ENCODE assay signal across 26 cellular contexts in the genomic region with DNA sequence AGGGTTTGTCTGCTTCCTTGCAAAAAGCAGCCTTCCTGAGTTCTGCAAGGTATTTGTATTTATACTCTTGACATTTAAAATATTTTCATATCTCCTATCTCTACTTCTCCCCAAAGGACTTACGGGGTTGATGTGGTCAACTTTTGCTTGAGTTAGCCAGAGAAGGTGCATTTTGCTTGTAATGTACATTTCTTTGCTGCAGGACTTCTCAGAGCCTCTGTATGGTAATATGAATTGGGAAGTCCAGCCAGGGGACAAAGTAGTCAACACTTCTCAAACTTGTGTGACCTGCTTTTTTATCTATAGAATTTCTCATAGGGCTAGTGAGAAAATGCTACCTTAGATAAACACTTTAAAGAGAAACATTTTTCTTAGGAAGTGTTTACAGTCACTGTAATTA.
"Had no signal": no experiment of that assay in that cellular context is flagged by ENCODE, and none has a peak within 500 bp of the region (broad histone marks: within the 10 kb centered on the region; RNA-seq: fewer than 3 reads in every experiment).

No MANE protein-coding gene starts in this region.

- DNase-seq: colonic mucosa; cortex of kidney; dermis blood vessel endothelial cell; dorsolateral prefrontal cortex; effector CD4-positive, alpha-beta T cell; effector CD8-positive, alpha-beta T cell; effector memory CD4-positive, alpha-beta T cell; effector memory CD8-positive, alpha-beta T cell; endodermal cell; erythroblast; esophagus squamous epithelium; foreskin fibroblast; foreskin keratinocyte; foreskin melanocyte; gastrocnemius medialis; glutamatergic neuron; heart left ventricle; heart right ventricle had no signal

- H3K27ac ChIP-seq: colonic mucosa, coronary artery, dorsolateral prefrontal cortex, epithelial cell of prostate, esophagus muscularis mucosa, esophagus squamous epithelium, foreskin keratinocyte, gastrocnemius medialis, gastroesophageal sphincter, heart left ventricle, heart right ventricle had no signal

- H3K27me3 ChIP-seq: colonic mucosa, dorsolateral prefrontal cortex, esophagus muscularis mucosa, esophagus squamous epithelium, gastrocnemius medialis, gastroesophageal sphincter, heart left ventricle, heart right ventricle had no signal

- H3K9me3 ChIP-seq: colonic mucosa, esophagus muscularis mucosa, gastrocnemius medialis had no signal

- FAIRE-seq: colon, endothelial cell of umbilical vein, frontal cortex had no signal

- ATAC-seq: effector memory CD8-positive, alpha-beta T cell; esophagus mucosa; foreskin keratinocyte; gastrocnemius medialis; gastroesophageal sphincter; heart left ventricle; heart right ventricle had no signal

- H3K36me3 ChIP-seq: colonic mucosa, esophagus muscularis mucosa, esophagus squamous epithelium, gastrocnemius medialis, gastroesophageal sphincter, heart left ventricle, heart right ventricle had no signal

- H3K4me1 ChIP-seq: colonic mucosa, foreskin keratinocyte, gastrocnemius medialis, gastroesophageal sphincter, heart left ventricle, heart right ventricle had no signal

- H3K4me3 ChIP-seq: colonic mucosa, coronary artery, dorsolateral prefrontal cortex, esophagus muscularis mucosa, esophagus squamous epithelium, gastrocnemius medialis, gastroesophageal sphincter, heart left ventricle, heart right ventricle had no signal
